ENCODE assay signal across 17 cellular contexts in the genomic region with DNA sequence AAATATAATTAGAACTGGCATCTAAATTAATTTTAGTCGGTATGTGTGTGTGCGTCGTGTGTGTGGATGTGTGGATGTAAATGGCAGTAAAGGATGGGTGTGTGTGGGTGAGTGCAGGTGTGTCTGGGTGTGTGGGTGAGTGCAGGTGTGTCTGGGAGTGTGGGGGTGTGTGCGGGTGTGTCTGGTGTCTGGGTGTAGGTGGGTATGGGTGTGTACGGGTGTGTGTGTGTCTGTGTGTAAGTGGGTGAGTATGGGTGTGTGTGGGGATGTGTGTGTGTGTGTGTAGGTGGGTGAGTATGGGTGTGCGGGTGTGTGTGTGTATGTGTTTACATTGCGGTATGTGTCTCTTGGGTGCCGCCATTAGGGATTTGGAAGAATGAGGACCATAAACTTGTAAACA. TPM values are rescaled to one million over a fixed set of nuclear protein-coding genes. Genes with fewer than 3 reads are reported as not detected.
"Had no signal": no experiment of that assay in that cellular context is flagged by ENCODE, and none has a peak within 500 bp of the region (broad histone marks: within the 10 kb centered on the region; RNA-seq: fewer than 3 reads in every experiment).

No MANE protein-coding gene starts in this region.

RNA-seq across cellular contexts. Expression of gene OR11H1, which starts 55.0 kb away (rescaled TPM):
- total RNA-seq: chondrocyte, colonic mucosa, dermis microvascular lymphatic vessel endothelial cell, endodermal cell, esophagus mucosa, esophagus squamous epithelium, gastrocnemius medialis, glomerular endothelial cell, heart right ventricle, kidney epithelial cell, left cardiac atrium, left lung, left ventricle myocardium superior, lower leg skin, lung, mammary epithelial cell, mononuclear cell had no signal
